ENCODE assay signal across 21 cellular contexts in the genomic region with DNA sequence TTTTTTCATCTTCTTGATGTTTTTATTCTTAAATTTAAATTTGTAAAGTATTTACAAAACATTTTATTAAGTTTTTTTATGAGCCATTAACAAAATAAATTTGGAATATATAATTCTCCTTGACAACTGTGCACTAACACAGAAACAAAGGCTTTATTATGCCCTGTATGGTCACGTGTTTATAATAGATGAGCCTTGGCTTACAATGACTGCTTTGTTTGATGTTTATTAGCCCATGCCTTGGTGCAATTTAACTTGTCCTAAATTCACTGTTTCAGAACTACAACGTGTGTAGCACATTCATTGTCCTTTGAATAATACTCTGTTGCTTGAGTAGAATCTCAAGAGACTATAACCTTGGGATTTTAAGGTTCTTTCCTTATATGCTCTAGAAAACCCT. TPM values are rescaled to one million over a fixed set of nuclear protein-coding genes. Genes with fewer than 3 reads are reported as not detected.
A peak's percentile ranks its signal among the peaks of the same experiment; 100 is the strongest.
DNase-seq lines count a peak whose midpoint lies in the region; ATAC-seq and TF ChIP-seq lines count a peak whose summit lies in the region.
"Had no signal": no experiment of that assay in that cellular context is flagged by ENCODE, and none has a peak within 500 bp of the region (broad histone marks: within the 10 kb centered on the region; RNA-seq: fewer than 3 reads in every experiment).

No MANE protein-coding gene starts in this region.

- H3K4me1 Mint-ChIP-seq in GM23338: peaks cover 11% of the 10 kb centered on the region

- no peaks in the 10 kb centered on the region for H3K9me2 ChIP-seq in GM23338 (ENCODE audit: insufficient read depth)

- no peaks in the 10 kb centered on the region for H3K9me3 ChIP-seq in tibial nerve
- H3K9me3 ChIP-seq: HAP-1, left lung, upper lobe of left lung had no signal

- H3K4me2 ChIP-seq in GM23338: no peak overlapping the region

- no peak overlapping the region for H2AFZ ChIP-seq in GM23338

- H3K4me1 ChIP-seq in tibial nerve (peaks cover 0 to 10% (median 0%) of the 10 kb centered on the region in 4 donors), GM23338 (ENCODE audit: insufficient read depth) (peaks cover 13% of the 10 kb centered on the region; the same call in 1 of the 2 replicates)
- H3K4me1 ChIP-seq: HAP-1, left lung, upper lobe of left lung had no signal

- ATAC-seq in GM23338: no peak
- ATAC-seq: left lung; natural killer cell treated with Interleukin-12 subunit alpha and Interleukin-12 subunit beta and Interleukin-15 and Interleukin-18, amount 100 ng/mL, for 72 hours had no signal

- TF ChIP-seq CTCF in tibial nerve (IDR thresholded peaks at IDR 0.05) (no peak), coronary artery (IDR thresholded peaks at IDR 0.05) (no peak), GM23338 (conservative IDR thresholded peaks at IDR 0.05; ENCODE audit: low read depth in 2 of 2) (no peak)

- H3F3A ChIP-seq in GM23338 (replicated peaks; ENCODE audit: low read depth): no peaks in the 10 kb centered on the region

- no peaks in the 10 kb centered on the region for H4K20me1 ChIP-seq in GM23338 (replicated peaks; ENCODE audit: insufficient read depth)

- no peak overlapping the region for H3K4me3 ChIP-seq in tibial nerve
- no peak overlapping the region for H3K4me3 ChIP-seq in coronary artery
- H3K4me3 ChIP-seq in GM23338: no peak overlapping the region
- H3K4me3 ChIP-seq: HAP-1, left lung, upper lobe of left lung had no signal

- H3K4me3 Mint-ChIP-seq in GM23338: no peak overlapping the region
- H3K4me3 Mint-ChIP-seq: natural killer cell treated with Interleukin-12 subunit alpha and Interleukin-12 subunit beta and Interleukin-15 and Interleukin-18, amount 100 ng/mL, for 72 hours had no signal

- DNase-seq in NCI-H748 (lab: John Stamatoyannopoulos, UW; ENCODE audit: unreplicated experiment): peak; percentile 43
- no peak for DNase-seq in NCI-H748 treated with DMSO at 0.1 percent for 48 hours (lab: John Stamatoyannopoulos, UW)
- DNase-seq in SW480 (ENCODE audit: low spot score): peak; percentile 67
- peak; percentile 72 for DNase-seq in medulla oblongata (ENCODE audit: extremely low spot score)
- no peak for DNase-seq in tibial nerve (ENCODE audit: low spot score in 2 of 2)
- no peak for DNase-seq in coronary artery (ENCODE audit: low spot score)
- no peak for DNase-seq in GM23338 (ENCODE audit: low spot score)
- DNase-seq in NK-92 treated with Interleukin-12 subunit alpha and Interleukin-12 subunit beta, amount 100 ng/mL, for 24 hours (lab: John Stamatoyannopoulos, UW): no peak
- DNase-seq: activated CD4-positive, alpha-beta T cell treated with anti-CD3 and anti-CD28 coated beads, Interleukin-2, amount 50 U/mL, for 48 hours; activated gamma-delta T cell; DND-41; Kasumi-1; left lung; NCI-H1930; NCI-H446; posterior cingulate gyrus; T-helper 1 cell; upper lobe of left lung had no signal

- H3K27ac ChIP-seq in tibial nerve: peak overlapping the region; percentile 42 to 83 (median 60)
- H3K27ac ChIP-seq in coronary artery: no peak overlapping the region
- no peak overlapping the region for H3K27ac ChIP-seq in GM23338 (ENCODE audit: low read depth)
- H3K27ac ChIP-seq: epithelial cell of prostate, left lung, upper lobe of left lung had no signal

- no peaks in the 10 kb centered on the region for H3K9me3 Mint-ChIP-seq in GM23338

- peak; percentile 49 to 77 for TF ChIP-seq EP300 in tibial nerve (IDR thresholded peaks at IDR 0.05)

- TF ChIP-seq POLR2A in tibial nerve (IDR thresholded peaks at IDR 0.05): no peak

- H3K79me2 ChIP-seq in GM23338 (replicated peaks; ENCODE audit: insufficient read depth): no peaks in the 10 kb centered on the region

- no peaks in the 10 kb centered on the region for H3K27me3 Mint-ChIP-seq in GM23338 (ENCODE audit: insufficient read depth, low read depth, poor library complexity)
- H3K27me3 Mint-ChIP-seq: natural killer cell treated with Interleukin-12 subunit alpha and Interleukin-12 subunit beta and Interleukin-15 and Interleukin-18, amount 100 ng/mL, for 72 hours had no signal

- H3K27me3 ChIP-seq in tibial nerve (no peaks in the 10 kb centered on the region), GM23338 (ENCODE audit: insufficient read depth) (no peaks in the 10 kb centered on the region)
- H3K27me3 ChIP-seq: left lung, upper lobe of left lung had no signal

- no peaks in the 10 kb centered on the region for H3K36me3 Mint-ChIP-seq in GM23338 (ENCODE audit: low read depth)

- 21 to 22% methylated on average over 2 of the region's 2 CpGs for WGBS in tibial nerve, 2 donors

- H3K36me3 ChIP-seq in tibial nerve: no peaks in the 10 kb centered on the region
- no peaks in the 10 kb centered on the region for H3K36me3 ChIP-seq in GM23338 (ENCODE audit: insufficient read depth)
- H3K36me3 ChIP-seq: HAP-1, left lung, upper lobe of left lung had no signal

- no peak overlapping the region for H3K27ac Mint-ChIP-seq in GM23338
- H3K27ac Mint-ChIP-seq: natural killer cell treated with Interleukin-12 subunit alpha and Interleukin-12 subunit beta and Interleukin-15 and Interleukin-18, amount 100 ng/mL, for 72 hours had no signal

TF ChIP-seq in GM23338, 12 proteins besides CTCF, POLR2A, EP300 and RAD21 (continues in another document):
- TF ChIP-seq, protein P1, sequence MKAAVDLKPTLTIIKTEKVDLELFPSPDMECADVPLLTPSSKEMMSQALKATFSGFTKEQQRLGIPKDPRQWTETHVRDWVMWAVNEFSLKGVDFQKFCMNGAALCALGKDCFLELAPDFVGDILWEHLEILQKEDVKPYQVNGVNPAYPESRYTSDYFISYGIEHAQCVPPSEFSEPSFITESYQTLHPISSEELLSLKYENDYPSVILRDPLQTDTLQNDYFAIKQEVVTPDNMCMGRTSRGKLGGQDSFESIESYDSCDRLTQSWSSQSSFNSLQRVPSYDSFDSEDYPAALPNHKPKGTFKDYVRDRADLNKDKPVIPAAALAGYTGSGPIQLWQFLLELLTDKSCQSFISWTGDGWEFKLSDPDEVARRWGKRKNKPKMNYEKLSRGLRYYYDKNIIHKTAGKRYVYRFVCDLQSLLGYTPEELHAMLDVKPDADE (IDR thresholded peaks at IDR 0.05): no peak
- TF ChIP-seq EZH2 (IDR thresholded peaks at IDR 0.05; ENCODE audit: low read depth, unreplicated experiment): no peak
- no peak for TF ChIP-seq JUNB (IDR thresholded peaks at IDR 0.05; ENCODE audit: unreplicated experiment)
- TF ChIP-seq ZNF331 (CRISPR knock-in tag; IDR thresholded peaks at IDR 0.05; ENCODE audit: low read depth): no peak
- TF ChIP-seq, protein P2, sequence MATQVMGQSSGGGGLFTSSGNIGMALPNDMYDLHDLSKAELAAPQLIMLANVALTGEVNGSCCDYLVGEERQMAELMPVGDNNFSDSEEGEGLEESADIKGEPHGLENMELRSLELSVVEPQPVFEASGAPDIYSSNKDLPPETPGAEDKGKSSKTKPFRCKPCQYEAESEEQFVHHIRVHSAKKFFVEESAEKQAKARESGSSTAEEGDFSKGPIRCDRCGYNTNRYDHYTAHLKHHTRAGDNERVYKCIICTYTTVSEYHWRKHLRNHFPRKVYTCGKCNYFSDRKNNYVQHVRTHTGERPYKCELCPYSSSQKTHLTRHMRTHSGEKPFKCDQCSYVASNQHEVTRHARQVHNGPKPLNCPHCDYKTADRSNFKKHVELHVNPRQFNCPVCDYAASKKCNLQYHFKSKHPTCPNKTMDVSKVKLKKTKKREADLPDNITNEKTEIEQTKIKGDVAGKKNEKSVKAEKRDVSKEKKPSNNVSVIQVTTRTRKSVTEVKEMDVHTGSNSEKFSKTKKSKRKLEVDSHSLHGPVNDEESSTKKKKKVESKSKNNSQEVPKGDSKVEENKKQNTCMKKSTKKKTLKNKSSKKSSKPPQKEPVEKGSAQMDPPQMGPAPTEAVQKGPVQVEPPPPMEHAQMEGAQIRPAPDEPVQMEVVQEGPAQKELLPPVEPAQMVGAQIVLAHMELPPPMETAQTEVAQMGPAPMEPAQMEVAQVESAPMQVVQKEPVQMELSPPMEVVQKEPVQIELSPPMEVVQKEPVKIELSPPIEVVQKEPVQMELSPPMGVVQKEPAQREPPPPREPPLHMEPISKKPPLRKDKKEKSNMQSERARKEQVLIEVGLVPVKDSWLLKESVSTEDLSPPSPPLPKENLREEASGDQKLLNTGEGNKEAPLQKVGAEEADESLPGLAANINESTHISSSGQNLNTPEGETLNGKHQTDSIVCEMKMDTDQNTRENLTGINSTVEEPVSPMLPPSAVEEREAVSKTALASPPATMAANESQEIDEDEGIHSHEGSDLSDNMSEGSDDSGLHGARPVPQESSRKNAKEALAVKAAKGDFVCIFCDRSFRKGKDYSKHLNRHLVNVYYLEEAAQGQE (IDR thresholded peaks at IDR 0.05; ENCODE audit: unreplicated experiment): no peak

RNA-seq across cellular contexts. Expression of gene CNTN1, which starts 59.8 kb away (rescaled TPM):
- 10 to 100 TPM; 18.0 to 32.1 (median 23.8) TPM for total RNA-seq in tibial nerve
- 26.5 and 27.0 TPM in 2 replicates for total RNA-seq in GM23338 (2014; rRNA removed; shearing (Covaris generic))
- polyA plus RNA-seq in GM23338 (2016; fragmentation: Nextera tagmentation; extraction: Ambion mirVana): 4.8 and 5.0 TPM in 2 replicates
- total RNA-seq: natural killer cell treated with Interleukin-12 subunit alpha and Interleukin-12 subunit beta and Interleukin-15 and Interleukin-18, amount 100 ng/mL, for 72 hours had no signal

Comparison
In these comparisons a context has a peak if more than half of its experiments do, and no peak if none do; other contexts are left out.
1. DNase-seq: peak in NCI-H748 (single experiment), SW480 (single experiment) and medulla oblongata (single experiment); none in NCI-H748 treated with DMSO at 0.1 percent for 48 hours (single experiment), tibial nerve (0 of 2), coronary artery (single experiment), GM23338 (single experiment) and NK-92 treated with Interleukin-12 subunit alpha and Interleukin-12 subunit beta, amount 100 ng/mL, for 24 hours (single experiment).
2. H3K27ac ChIP-seq: peak in tibial nerve (4 of 4); none in coronary artery (0 of 2) and GM23338 (single experiment).